18 cellular contexts compared by ENCODE assay signal in genomic region chr9:129322641-129323375, GRCh38.
DNase-seq lines count a peak whose midpoint lies in the region; ATAC-seq and TF ChIP-seq lines count a peak whose summit lies in the region.
"Had no signal": no experiment of that assay in that cellular context is flagged by ENCODE, and none has a peak within 500 bp of the region (broad histone marks: within the 10 kb centered on the region; RNA-seq: fewer than 3 reads in every experiment).

No MANE protein-coding gene starts in this region.

- POLR2A ChIA-PET in activated CD4-positive, alpha-beta T cell treated with anti-CD3 and anti-CD28 coated beads for 36 hours (lab: Charles Lee), result interaction anchor here (0.7 kb wide), 1 partner anchor 138 kb away, joined by 4 read pairs; no protein-coding TSS in a partner anchor

- no peaks in the 10 kb centered on the region for H3K9me3 Mint-ChIP-seq in activated CD4-positive, alpha-beta T cell treated with anti-CD3 and anti-CD28 coated beads for 36 hours (ENCODE audit: low read depth)
- no peaks in the 10 kb centered on the region for H3K9me3 Mint-ChIP-seq in chondrocyte (ENCODE audit: low read depth)
- H3K9me3 Mint-ChIP-seq: T-helper 1 cell treated with Interleukin-12 subunit alpha and Interleukin-12 subunit beta and Interleukin-4 antibody, amounts not matched to agents 30 μg/mL and 1 μg/mL, for 36 hours had no signal

- H3K9ac ChIP-seq in stomach smooth muscle (ENCODE audit: low read length in 2 of 2), result no peak overlapping the region

- H3K27ac ChIP-seq in stomach smooth muscle (ENCODE audit: low read length), result peak overlapping the region; percentile 85
- H3K27ac ChIP-seq: neutrophil had no signal

- H3K4me1 ChIP-seq in stomach smooth muscle (ENCODE audit: control insufficient read depth, insufficient read depth, low read length), result peaks cover 47% of the 10 kb centered on the region

- no peaks in the 10 kb centered on the region for H3K36me3 ChIP-seq in stomach smooth muscle (ENCODE audit: control insufficient read depth in 2 of 2, insufficient read depth in 2 of 2, low read length in 2 of 2)
- H3K36me3 ChIP-seq: MG63, neutrophil had no signal

- no peak for TF ChIP-seq CTCF in chondrocyte (IDR thresholded peaks at IDR 0.05)

- no peak overlapping the region for H3K4me3 ChIP-seq in stomach smooth muscle (ENCODE audit: low read length in 2 of 2)
- H3K4me3 ChIP-seq: lung, MG63, testis had no signal

- intact Hi-C loops in activated CD4-positive, alpha-beta T cell treated with anti-CD3 and anti-CD28 coated beads for 36 hours (cut with DNase I, micrococcal nuclease), result loop anchor here (5.0 to 10.0 kb wide), 2 partner anchors 89 to 148 kb away; partner anchors contain the start of gene IER5L (in 1 of the 2)

- no peak overlapping the region for H3K4me3 Mint-ChIP-seq in activated CD4-positive, alpha-beta T cell treated with anti-CD3 and anti-CD28 coated beads for 36 hours
- no peak overlapping the region for H3K4me3 Mint-ChIP-seq in chondrocyte (ENCODE audit: unreplicated experiment)
- H3K4me3 Mint-ChIP-seq: T-helper 1 cell treated with Interleukin-12 subunit alpha and Interleukin-12 subunit beta and Interleukin-4 antibody, amounts not matched to agents 30 μg/mL and 1 μg/mL, for 36 hours had no signal

- CTCF ChIA-PET in activated CD4-positive, alpha-beta T cell treated with anti-CD3 and anti-CD28 coated beads for 36 hours (lab: Charles Lee), result interaction anchor here (0.7 to 3.4 kb wide), 4 partner anchors 8 to 315 kb away, joined by 3 to 17 read pairs (median 4); no protein-coding TSS in a partner anchor

- no peaks in the 10 kb centered on the region for H3K27me3 ChIP-seq in stomach smooth muscle (ENCODE audit: control insufficient read depth in 1 of 2, insufficient read depth in 2 of 2, low read length in 2 of 2)
- H3K27me3 ChIP-seq: MG63, testis had no signal

- DNase-seq in activated CD4-positive, alpha-beta T cell treated with anti-CD3 and anti-CD28 coated beads for 36 hours, result peak; percentile 1
- no peak for DNase-seq in activated CD4-positive, alpha-beta T cell treated with anti-CD3 and anti-CD28 coated beads, Interleukin-2, amount 50 U/mL, for 1 hour
- DNase-seq in chondrocyte (ENCODE audit: low spot score) (peak; percentile 48), mesenteric fat pad (ENCODE audit: low spot score) (peak; percentile 55), NOMO-1 treated with dmso at 0.1 percent for 144 hours (lab: John Stamatoyannopoulos, UW; ENCODE audit: unreplicated experiment) (no peak), foreskin melanocyte (no peak), NCI-H524 treated with DMSO at 0.1 percent for 48 hours (lab: John Stamatoyannopoulos, UW) (no peak)
- DNase-seq: 8988T, activated T-cell treated with anti-CD3 and anti-CD28 coated beads for 4 hours, amygdala, MG63, NCI-H2029 treated with DMSO at 0.1 percent for 48 hours, NCI-H748 treated with DMSO at 0.1 percent for 48 hours, testis had no signal

- no peaks in the 10 kb centered on the region for H3K27me3 Mint-ChIP-seq in activated CD4-positive, alpha-beta T cell treated with anti-CD3 and anti-CD28 coated beads for 36 hours
- H3K27me3 Mint-ChIP-seq in chondrocyte (ENCODE audit: low read depth), result no peaks in the 10 kb centered on the region

- ATAC-seq in activated CD4-positive, alpha-beta T cell treated with anti-CD3 and anti-CD28 coated beads for 36 hours, result no peak

- no peaks in the 10 kb centered on the region for H3K36me3 Mint-ChIP-seq in activated CD4-positive, alpha-beta T cell treated with anti-CD3 and anti-CD28 coated beads for 36 hours (ENCODE audit: low read depth)
- no peaks in the 10 kb centered on the region for H3K36me3 Mint-ChIP-seq in chondrocyte (ENCODE audit: low read depth)

- peak overlapping the region; percentile 38 for H3K27ac Mint-ChIP-seq in activated CD4-positive, alpha-beta T cell treated with anti-CD3 and anti-CD28 coated beads for 36 hours
- H3K27ac Mint-ChIP-seq in chondrocyte (ENCODE audit: unreplicated experiment), result peak overlapping the region; percentile 73
- H3K27ac Mint-ChIP-seq: T-helper 1 cell treated with Interleukin-12 subunit alpha and Interleukin-12 subunit beta and Interleukin-4 antibody, amounts not matched to agents 30 μg/mL and 1 μg/mL, for 36 hours had no signal

- peaks cover 27% of the 10 kb centered on the region for H3K4me1 Mint-ChIP-seq in activated CD4-positive, alpha-beta T cell treated with anti-CD3 and anti-CD28 coated beads for 36 hours
- peaks cover 73% of the 10 kb centered on the region for H3K4me1 Mint-ChIP-seq in chondrocyte (ENCODE audit: low read depth)

- no peaks in the 10 kb centered on the region for H3K9me3 ChIP-seq in stomach smooth muscle (ENCODE audit: control insufficient read depth in 2 of 2, low read length in 2 of 2)
- H3K9me3 ChIP-seq: MG63, neutrophil, testis had no signal

Comparison
In these comparisons a context has a peak if more than half of its experiments do, and no peak if none do; other contexts are left out.
1. DNase-seq: peak in activated CD4-positive, alpha-beta T cell treated with anti-CD3 and anti-CD28 coated beads for 36 hours (single experiment), chondrocyte (single experiment) and mesenteric fat pad (single experiment); none in activated CD4-positive, alpha-beta T cell treated with anti-CD3 and anti-CD28 coated beads, Interleukin-2, amount 50 U/mL, for 1 hour (single experiment), NOMO-1 treated with dmso at 0.1 percent for 144 hours (single experiment), foreskin melanocyte (single experiment) and NCI-H524 treated with DMSO at 0.1 percent for 48 hours (single experiment).